8 cellular contexts compared by ENCODE assay signal in genomic region chr1:53238197-53239155, GRCh38. TPM values are rescaled to one million over a fixed set of nuclear protein-coding genes. Genes with fewer than 3 reads are reported as not detected.
A peak's percentile ranks its signal among the peaks of the same experiment; 100 is the strongest.
DNase-seq lines count a peak whose midpoint lies in the region; ATAC-seq and TF ChIP-seq lines count a peak whose summit lies in the region.

TSS of gene MAGOH (minus strand) at chr1:53238518. CDS start at chr1:53238448, 70 bp downstream.

- H3K4me3 ChIP-seq in BE2C (ENCODE audit: low read depth, low read length) (peak within 1 kb of the TSS; percentile 97), colonic mucosa (peak within 1 kb of the TSS; percentile 100)

- H3K27ac ChIP-seq in colonic mucosa (peak within 1 kb of the TSS; percentile 55), layer of hippocampus (ENCODE audit: low read depth, low read length) (peak within 1 kb of the TSS; percentile 58)

- peak within 1 kb of the TSS; percentile 91 to 95 for H3K9ac ChIP-seq in colonic mucosa (ENCODE audit: low read depth in 2 of 2, low read length in 2 of 2)

- H3K36me3 ChIP-seq in BE2C, result peaks cover 5% of the 10 kb centered on the region
- no peaks in the 10 kb centered on the region for H3K36me3 ChIP-seq in colonic mucosa

- peak; percentile 99 for ATAC-seq in HG03460 (IDR thresholded peaks at IDR 0.05; ENCODE audit: unreplicated experiment)

- H3K9me3 ChIP-seq in BE2C (no peaks in the 10 kb centered on the region), colonic mucosa (no peaks in the 10 kb centered on the region)

- TF ChIP-seq CTCF in BE2C (IDR thresholded peaks at IDR 0.05; ENCODE audit: low read depth, low read length), result no peak
- TF ChIP-seq CTCF in colonic mucosa (IDR thresholded peaks at IDR 0.05), result no peak

- intact Hi-C loops in colonic mucosa (cut with DNase I), result no loop called here

- no peaks in the 10 kb centered on the region for H3K27me3 ChIP-seq in BE2C
- no peaks in the 10 kb centered on the region for H3K27me3 ChIP-seq in colonic mucosa
- H3K27me3 ChIP-seq in layer of hippocampus (ENCODE audit: control insufficient read depth, insufficient read depth, low read length), result no peaks in the 10 kb centered on the region

- peak; percentile 88 for DNase-seq in BE2C
- DNase-seq in GM19240 (ENCODE audit: insufficient read length, low spot score), result peak; percentile 89
- DNase-seq in NCI-H526 (lab: John Stamatoyannopoulos, UW), result peak; percentile 83 to 95
- peak; percentile 97 for DNase-seq in activated CD4-positive, alpha-beta T cell treated with anti-CD3 and anti-CD28 coated beads for 48 hours
- peak; percentile 97 for DNase-seq in colonic mucosa
- DNase-seq in stimulated activated CD4-positive, alpha-beta T cell treated with anti-CD3 and anti-CD28 coated beads, Interleukin-1b, Interleukin-23, amount 100 ng/mL, for 4 hours (ENCODE audit: low read depth in 2 of 2), result peak; percentile 90

- H3K4me1 ChIP-seq in BE2C (no peaks in the 10 kb centered on the region), colonic mucosa (peaks cover 3% of the 10 kb centered on the region)

RNA-seq across cellular contexts. Expression of gene MAGOH, which starts in this region (rescaled TPM):
- 81.9 TPM for polyA plus RNA-seq in BE2C (2012; ENCODE audit: insufficient read depth, insufficient read length, low read depth)
- total RNA-seq in colonic mucosa, result 10 to 100 TPM; 34.0 to 49.7 TPM

Comparison
In these comparisons a context has a peak if more than half of its experiments do, and no peak if none do; other contexts are left out.
1. Peak in every context shown above with its lines: DNase-seq, ATAC-seq, H3K4me3 ChIP-seq and H3K27ac ChIP-seq.